ENCODE assay signal across 9 cellular contexts in genomic region chr5:148791334-148791667, GRCh38. TPM values are rescaled to one million over a fixed set of nuclear protein-coding genes. Genes with fewer than 3 reads are reported as not detected.
DNase-seq lines count a peak whose midpoint lies in the region; ATAC-seq, FAIRE-seq and TF ChIP-seq lines count a peak whose summit lies in the region.
"Had no signal": no experiment of that assay in that cellular context is flagged by ENCODE, and none has a peak within 500 bp of the region (broad histone marks: within the 10 kb centered on the region; RNA-seq: fewer than 3 reads in every experiment).

No MANE protein-coding gene starts in this region.

- no peaks in the 10 kb centered on the region for H3K9me1 ChIP-seq in keratinocyte (ENCODE audit: control insufficient read depth, extremely low read depth, insufficient read depth, low read length)

- TF ChIP-seq POLR2A in H54 (IDR thresholded peaks at IDR 0.05; ENCODE audit: low read depth, low read length): no peak
- no peak for TF ChIP-seq POLR2A in testis (IDR thresholded peaks at IDR 0.05)

- H3K36me3 ChIP-seq in keratinocyte (ENCODE audit: control insufficient read depth in 2 of 2, extremely low read depth in 1 of 2, insufficient read depth in 2 of 2, low read length in 2 of 2) (no peaks in the 10 kb centered on the region), testis (ENCODE audit: low read depth, missing control alignments) (no peaks in the 10 kb centered on the region)

- H3K27ac ChIP-seq in keratinocyte (ENCODE audit: control insufficient read depth, insufficient read depth, low read length) (peak overlapping the region; percentile 98), testis (no peak overlapping the region)

- peak overlapping the region; percentile 74 for H3K9ac ChIP-seq in keratinocyte (ENCODE audit: control insufficient read depth, extremely low read depth, insufficient read depth, low read length)

- peak overlapping the region; percentile 95 for H3K4me2 ChIP-seq in keratinocyte (ENCODE audit: control insufficient read depth, extremely low read depth, insufficient read depth, low read depth, low read length)

- intact Hi-C loops in testis (cut with DNase I; ENCODE audit: low total_unique reads) (no loop called here), Right ventricle myocardium superior (cut with DNase I) (no loop called here)

- TF ChIP-seq CTCF in keratinocyte (optimal IDR thresholded peaks at IDR 0.05 in 1 of 3, IDR thresholded peaks at IDR 0.05 in 1 of 3, conservative IDR thresholded peaks at IDR 0.05 in 1 of 3; ENCODE audit: extremely low read depth in 1 of 3, insufficient read depth in 2 of 3, low read length in 3 of 3): no peak
- TF ChIP-seq CTCF in testis (IDR thresholded peaks at IDR 0.05): no peak

- no peak overlapping the region for H2AFZ ChIP-seq in keratinocyte (ENCODE audit: control insufficient read depth, low read length)

- DNase-seq in H54 (ENCODE audit: insufficient read length, low spot score) (no peak), M059J (ENCODE audit: low read depth) (peak; percentile 90), keratinocyte (ENCODE audit: low read depth, low spot score) (peak; percentile 77), testis (no peak), RPMI8226 (no peak), Right ventricle myocardium superior (no peak), NCI-H1694 (lab: John Stamatoyannopoulos, UW) (no peak)
- DNase-seq: nephron progenitor cell had no signal

- H3K4me3 ChIP-seq in keratinocyte (ENCODE audit: control insufficient read depth in 2 of 3, extremely low read depth in 1 of 3, insufficient read depth in 2 of 3, low read depth in 1 of 3, low read length in 3 of 3) (peak overlapping the region in 2 of 3 experiments; percentile 56 to 68), testis (no peak overlapping the region)

- H3K4me1 ChIP-seq in keratinocyte (ENCODE audit: control insufficient read depth, extremely low read depth, insufficient read depth, low read length) (peaks cover 32% of the 10 kb centered on the region), testis (no peaks in the 10 kb centered on the region)

- ATAC-seq in GM18870 (IDR thresholded peaks at IDR 0.05; ENCODE audit: unreplicated experiment) (peak; percentile 99), Right ventricle myocardium superior (ENCODE audit: poor library complexity) (no peak)

- H3K9me3 ChIP-seq in keratinocyte (ENCODE audit: control insufficient read depth, low read depth, low read length) (no peaks in the 10 kb centered on the region), testis (no peaks in the 10 kb centered on the region)

- no peaks in the 10 kb centered on the region for H3K27me3 ChIP-seq in keratinocyte (ENCODE audit: control insufficient read depth, extremely low read depth, insufficient read depth, low read length)
- H3K27me3 ChIP-seq in testis: no peaks in the 10 kb centered on the region

- H3K79me2 ChIP-seq in keratinocyte (ENCODE audit: control insufficient read depth, insufficient read depth, low read length): no peaks in the 10 kb centered on the region

- peak; percentile 11 for FAIRE-seq in H54 (lab: Jason Lieb, UNC)
- peak; percentile 92 for FAIRE-seq in keratinocyte (lab: Jason Lieb, UNC)

- no peaks in the 10 kb centered on the region for H4K20me1 ChIP-seq in keratinocyte (ENCODE audit: control insufficient read depth, extremely low read depth, insufficient read depth, low read length)

- dilution Hi-C loops in keratinocyte (cut with MboI; ENCODE audit: extremely low pct_ligation_motif_present, low sequenced_read_pairs): no loop called here

RNA-seq across cellular contexts. Expression of gene ADRB2, which starts 35.1 kb away (rescaled TPM):
- 6.6 and 8.0 TPM in 2 replicates for total RNA-seq in M059J (2014; rRNA removed; shearing (Covaris generic))
- polyA plus RNA-seq in keratinocyte (29.4 to 39.7 TPM (median 36.3 TPM) in 3 replicates), testis (ENCODE audit: insufficient read depth, low read depth, low replicate concordance) (0.76 TPM)
- polyA plus RNA-seq in keratinocyte (2011; ENCODE audit: low read depth): 5.7 TPM
- 10.7 and 14.0 TPM in 2 replicates for polyA plus RNA-seq in keratinocyte (2011; cell fraction: cytosol; rRNA removed)
- 57.7 and 60.8 TPM in 2 replicates for polyA plus RNA-seq in keratinocyte (2011; cell fraction: nucleus; rRNA removed)
- 15.9 and 24.5 TPM in 2 replicates for polyA plus RNA-seq in keratinocyte (2012; ENCODE audit: low replicate concordance)
- 31.1 to 81.8 TPM (median 79.6 TPM) in 3 replicates for polyA minus RNA-seq in keratinocyte
- polyA minus RNA-seq in keratinocyte (2011; cell fraction: cytosol; rRNA and poly(A)+ RNA removed): 30.5 TPM
- 65.9 and 82.1 TPM in 2 replicates for polyA minus RNA-seq in keratinocyte (2011; cell fraction: nucleus; rRNA and poly(A)+ RNA removed)
- total RNA-seq in testis (under 1 TPM; 0.79 to 0.93 TPM), Right ventricle myocardium superior (5.6 TPM)

Comparison
In these comparisons a context has a peak if more than half of its experiments do, and no peak if none do; other contexts are left out.
1. DNase-seq: peak in M059J (single experiment) and keratinocyte (single experiment); none in H54 (single experiment), testis (single experiment), RPMI8226 (single experiment), Right ventricle myocardium superior (single experiment) and NCI-H1694 (single experiment).
2. H3K4me3 ChIP-seq: peak in keratinocyte (2 of 3); none in testis (0 of 2).